Comparison of ENCODE assay signal across 14 cellular contexts in genomic region chr2:44560961-44561360, GRCh38.
DNase-seq lines count a peak whose midpoint lies in the region; FAIRE-seq and TF ChIP-seq lines count a peak whose summit lies in the region.
"Had no signal": no experiment of that assay in that cellular context is flagged by ENCODE, and none has a peak within 500 bp of the region (broad histone marks: within the 10 kb centered on the region; RNA-seq: fewer than 3 reads in every experiment).

No MANE protein-coding gene starts in this region.

- TF ChIP-seq CTCF in MCF 10A (IDR thresholded peaks at IDR 0.05; ENCODE audit: unreplicated experiment) (no peak), breast epithelium (IDR thresholded peaks at IDR 0.05) (no peak), astrocyte (IDR thresholded peaks at IDR 0.05; ENCODE audit: insufficient read depth, low read depth, low read length) (no peak), fibroblast of pulmonary artery (IDR thresholded peaks at IDR 0.05; ENCODE audit: low read length, missing control alignments) (no peak)

- H3K4me1 ChIP-seq in breast epithelium (no peaks in the 10 kb centered on the region), astrocyte (ENCODE audit: insufficient read depth, low read length) (no peaks in the 10 kb centered on the region)

- peak overlapping the region; percentile 29 for H3K27ac Mint-ChIP-seq in MCF 10A (ENCODE audit: low read depth, unreplicated experiment)
- H3K27ac Mint-ChIP-seq in astrocyte (ENCODE audit: unreplicated experiment): no peak overlapping the region
- no peak overlapping the region for H3K27ac Mint-ChIP-seq in activated naive CD4-positive, alpha-beta T cell treated with anti-CD3 and anti-CD28 coated beads for 36 hours

- no peak overlapping the region for H2AFZ ChIP-seq in astrocyte (ENCODE audit: low read depth, low read length)

- H3K9ac ChIP-seq in astrocyte (ENCODE audit: low read length): no peak overlapping the region

- no peaks in the 10 kb centered on the region for H4K20me1 ChIP-seq in astrocyte (ENCODE audit: insufficient read depth, low read length)

- no peak for DNase-seq in MCF 10A (ENCODE audit: unreplicated experiment)
- DNase-seq in breast epithelium (ENCODE audit: low spot score in 2 of 2): no peak
- DNase-seq in astrocyte (ENCODE audit: low read depth): peak; percentile 68
- DNase-seq in fibroblast of pulmonary artery (ENCODE audit: low read depth): peak; percentile 61
- no peak for DNase-seq in activated naive CD4-positive, alpha-beta T cell treated with anti-CD3 and anti-CD28 coated beads for 36 hours
- no peak for DNase-seq in NOMO-1 treated with DMSO at 0.1 percent for 48 hours (lab: John Stamatoyannopoulos, UW; ENCODE audit: unreplicated experiment)
- no peak for DNase-seq in DMS53 treated with DMSO at 0.1 percent for 48 hours (lab: John Stamatoyannopoulos, UW; ENCODE audit: unreplicated experiment)
- no peak for DNase-seq in GM12891 (ENCODE audit: insufficient read length, low spot score)
- DNase-seq: COR-L47, NCI-H187 treated with DMSO at 0.1 percent for 48 hours, NCI-H510A treated with DMSO at 0.1 percent for 48 hours, SJCRH30 had no signal

- H3K9me3 Mint-ChIP-seq in MCF 10A (ENCODE audit: unreplicated experiment) (no peaks in the 10 kb centered on the region), astrocyte (ENCODE audit: unreplicated experiment) (no peaks in the 10 kb centered on the region)
- H3K9me3 Mint-ChIP-seq in activated naive CD4-positive, alpha-beta T cell treated with anti-CD3 and anti-CD28 coated beads for 36 hours: no peaks in the 10 kb centered on the region

- H3K79me2 ChIP-seq in astrocyte (ENCODE audit: insufficient read depth, low read length): no peaks in the 10 kb centered on the region

- no peaks in the 10 kb centered on the region for H3K9me3 ChIP-seq in breast epithelium
- no peaks in the 10 kb centered on the region for H3K9me3 ChIP-seq in astrocyte (ENCODE audit: insufficient read depth, low read depth, low read length)
- H3K9me3 ChIP-seq: SJCRH30 had no signal

- H3K36me3 ChIP-seq in breast epithelium: peaks cover 4% of the 10 kb centered on the region
- H3K36me3 ChIP-seq in astrocyte (ENCODE audit: insufficient read depth, low read length): no peaks in the 10 kb centered on the region
- H3K36me3 ChIP-seq: SJCRH30 had no signal

- H3K36me3 Mint-ChIP-seq in MCF 10A (ENCODE audit: insufficient read depth, unreplicated experiment): no peaks in the 10 kb centered on the region
- H3K36me3 Mint-ChIP-seq in astrocyte (ENCODE audit: low read depth, unreplicated experiment): no peaks in the 10 kb centered on the region
- H3K36me3 Mint-ChIP-seq in activated naive CD4-positive, alpha-beta T cell treated with anti-CD3 and anti-CD28 coated beads for 36 hours (ENCODE audit: low read depth): peaks cover 8% of the 10 kb centered on the region

- no peak for FAIRE-seq in astrocyte (lab: Jason Lieb, UNC)
- FAIRE-seq in GM12891 (lab: Jason Lieb, UNC): no peak

- no peak overlapping the region for H3K27ac ChIP-seq in breast epithelium
- H3K27ac ChIP-seq in astrocyte (ENCODE audit: low read depth, low read length): no peak overlapping the region
- H3K27ac ChIP-seq: 22Rv1, C4-2B, SJCRH30 had no signal

- H3K27me3 ChIP-seq in breast epithelium: no peaks in the 10 kb centered on the region
- no peaks in the 10 kb centered on the region for H3K27me3 ChIP-seq in astrocyte (ENCODE audit: insufficient read depth, low read length)
- H3K27me3 ChIP-seq: SJCRH30 had no signal

- intact Hi-C loops in MCF 10A (cut with micrococcal nuclease): loop anchor here (1.0 to 2.0 kb wide), 2 partner anchors 154 to 396 kb away; no protein-coding TSS in a partner anchor
- intact Hi-C loops in breast epithelium (cut with DNase I; ENCODE audit: low total_unique reads): no loop called here
- intact Hi-C loops in activated naive CD4-positive, alpha-beta T cell treated with anti-CD3 and anti-CD28 coated beads for 36 hours (cut with micrococcal nuclease): loop anchor here (1.0 to 5.0 kb wide), 2 partner anchors 107 to 391 kb away; no protein-coding TSS in a partner anchor

- TF ChIP-seq POLR2A in breast epithelium (IDR thresholded peaks at IDR 0.05) (no peak), GM12891 (IDR thresholded peaks at IDR 0.05; ENCODE audit: low read depth, low read length) (no peak)

- H3K4me1 Mint-ChIP-seq in MCF 10A (ENCODE audit: insufficient read depth, unreplicated experiment) (peaks cover 15% of the 10 kb centered on the region), astrocyte (ENCODE audit: low read depth, unreplicated experiment) (peaks cover 7% of the 10 kb centered on the region)
- no peaks in the 10 kb centered on the region for H3K4me1 Mint-ChIP-seq in activated naive CD4-positive, alpha-beta T cell treated with anti-CD3 and anti-CD28 coated beads for 36 hours (ENCODE audit: low read depth)

- H3K27me3 Mint-ChIP-seq in MCF 10A (ENCODE audit: insufficient read depth, unreplicated experiment) (no peaks in the 10 kb centered on the region), astrocyte (ENCODE audit: low read depth, unreplicated experiment) (no peaks in the 10 kb centered on the region)
- H3K27me3 Mint-ChIP-seq in activated naive CD4-positive, alpha-beta T cell treated with anti-CD3 and anti-CD28 coated beads for 36 hours (ENCODE audit: low read depth): no peaks in the 10 kb centered on the region

- no TSS peak for BruUV-seq in MCF 10A (replicated peaks; lab: Mats Ljungman, UMichigan)

- POLR2A ChIA-PET in MCF 10A (lab: Yijun Ruan, JAX): interaction anchor here (0.7 to 3.5 kb wide), 3 partner anchors 12 to 20 kb away, joined by 3 to 14 read pairs (median 3); no protein-coding TSS in a partner anchor

- H3K4me2 ChIP-seq in astrocyte (ENCODE audit: low read length): no peak overlapping the region

- CTCF ChIA-PET in MCF 10A (lab: Yijun Ruan, JAX): interaction anchor here (0.6 to 6.2 kb wide), 22 partner anchors 8 to 507 kb away, joined by 3 to 58 read pairs (median 4); no protein-coding TSS in a partner anchor
- CTCF ChIA-PET in activated naive CD4-positive, alpha-beta T cell treated with anti-CD3 and anti-CD28 coated beads for 36 hours (lab: Charles Lee): interaction anchor here (0.6 to 3.4 kb wide), 10 partner anchors 9 to 396 kb away, joined by 3 to 17 read pairs (median 6); no protein-coding TSS in a partner anchor

- H3K4me3 Mint-ChIP-seq in MCF 10A (ENCODE audit: unreplicated experiment): no peak overlapping the region
- H3K4me3 Mint-ChIP-seq in astrocyte (ENCODE audit: unreplicated experiment): no peak overlapping the region
- H3K4me3 Mint-ChIP-seq in activated naive CD4-positive, alpha-beta T cell treated with anti-CD3 and anti-CD28 coated beads for 36 hours: no peak overlapping the region

- H3K4me3 ChIP-seq in breast epithelium (no peak overlapping the region), astrocyte (ENCODE audit: insufficient read depth, low read depth, low read length) (no peak overlapping the region), fibroblast of pulmonary artery (replicated peaks; ENCODE audit: low read depth, low read length) (no peak overlapping the region)
- H3K4me3 ChIP-seq: SJCRH30 had no signal

TF ChIP-seq in GM12891, 5 proteins besides CTCF, POLR2A, EP300 and RAD21:
- TF ChIP-seq PAX5 (IDR thresholded peaks at IDR 0.05; ENCODE audit: insufficient read depth, low read length, severe bottlenecking) (no peak), POU2F2 (IDR thresholded peaks at IDR 0.05; ENCODE audit: low read depth, low read length) (no peak), TAF1 (IDR thresholded peaks at IDR 0.05; ENCODE audit: low read depth, low read length) (no peak), SPI1 (IDR thresholded peaks at IDR 0.05; ENCODE audit: low read depth, low read length) (no peak), POLR2AphosphoS5 (IDR thresholded peaks at IDR 0.05; ENCODE audit: low read depth, low read length) (no peak)

Comparison
In these comparisons a context has a peak if more than half of its experiments do, and no peak if none do; other contexts are left out.
1. DNase-seq: peak in astrocyte (single experiment) and fibroblast of pulmonary artery (single experiment); none in MCF 10A (single experiment), breast epithelium (0 of 2), activated naive CD4-positive, alpha-beta T cell treated with anti-CD3 and anti-CD28 coated beads for 36 hours (single experiment), NOMO-1 treated with DMSO at 0.1 percent for 48 hours (single experiment), DMS53 treated with DMSO at 0.1 percent for 48 hours (single experiment) and GM12891 (single experiment).